Comparison of ENCODE assay signal across 28 cellular contexts in the genomic region with DNA sequence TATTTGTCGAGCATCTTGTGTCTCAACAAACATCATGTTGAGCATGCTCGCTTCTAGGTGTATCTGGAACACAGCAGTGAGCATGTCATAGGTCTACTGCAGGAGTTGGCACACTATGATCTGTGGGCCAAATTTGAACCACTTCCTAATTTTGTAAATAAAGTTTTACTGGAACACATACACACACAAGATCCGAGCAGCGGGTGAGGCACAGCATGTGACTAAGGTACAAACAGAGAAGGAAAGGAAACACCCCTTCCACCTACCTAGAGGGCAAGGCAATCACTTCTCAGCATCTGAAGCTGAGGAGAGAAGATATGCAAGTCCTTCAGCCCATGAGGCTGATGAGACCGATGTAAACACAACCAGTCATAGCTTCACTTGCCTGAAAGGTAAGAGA.
"Had no signal": no experiment of that assay in that cellular context is flagged by ENCODE, and none has a peak within 500 bp of the region (broad histone marks: within the 10 kb centered on the region; RNA-seq: fewer than 3 reads in every experiment).

No MANE protein-coding gene starts in this region.

- H3K4me2 ChIP-seq: hepatocyte had no signal

- H3K4me1 Mint-ChIP-seq: naive B cell; stimulated activated effector memory CD8-positive, alpha-beta T cell treated with anti-CD3 and anti-CD28 coated beads, Interleukin-12 subunit alpha, Interleukin-12 subunit beta, amount 100 ng/mL, for 72 hours had no signal

- H2AFZ ChIP-seq: hepatocyte had no signal

- H3K36me3 Mint-ChIP-seq: mesothelial cell of epicardium; stimulated activated effector memory CD8-positive, alpha-beta T cell treated with anti-CD3 and anti-CD28 coated beads, Interleukin-12 subunit alpha, Interleukin-12 subunit beta, amount 100 ng/mL, for 72 hours had no signal

- H3K4me1 ChIP-seq: foreskin keratinocyte, gastroesophageal sphincter, heart left ventricle, left lung, psoas muscle, stomach, thyroid gland had no signal

- H3K4me3 ChIP-seq: coronary artery, gastroesophageal sphincter, heart left ventricle, hepatocyte, left lung, mucosa of descending colon, ovary, psoas muscle, sigmoid colon, stomach, thyroid gland had no signal

- DNase-seq: effector memory CD8-positive, alpha-beta T cell; erythroblast; foreskin keratinocyte; heart left ventricle; left cardiac atrium; left lung; mesenchymal stem cell; mucosa of descending colon; naive B cell; nucleus accumbens; ovary; posterior cingulate gyrus; psoas muscle; right cardiac atrium; sigmoid colon; stimulated activated CD4-positive, alpha-beta T cell treated with anti-CD3 and anti-CD28 coated beads, Interleukin-2, amount 100 ng/mL, for 24 hours; stimulated activated CD4-positive, alpha-beta T cell treated with anti-CD3 and anti-CD28 coated beads, Interleukin-4, amount 100 ng/mL, for 24 hours; stimulated activated naive CD4-positive, alpha-beta T cell treated with Interleukin-2 at 50 U/mL for 16 hours; stomach; thyroid gland; trophoblast cell had no signal

- H3K36me3 ChIP-seq: gastroesophageal sphincter, heart left ventricle, left lung, ovary, sigmoid colon, stomach, thyroid gland had no signal

- H3K4me3 Mint-ChIP-seq: effector memory CD8-positive, alpha-beta T cell; mesothelial cell of epicardium; nephron; stimulated activated effector memory CD8-positive, alpha-beta T cell treated with anti-CD3 and anti-CD28 coated beads, Interleukin-12 subunit alpha, Interleukin-12 subunit beta, amount 100 ng/mL, for 72 hours had no signal

- H3K79me2 ChIP-seq: hepatocyte had no signal

- H3K27ac ChIP-seq: coronary artery, foreskin keratinocyte, gastroesophageal sphincter, heart left ventricle, hepatocyte, left lung, ovary, psoas muscle, sigmoid colon, stomach, thyroid gland had no signal

- H3K27me3 ChIP-seq: foreskin keratinocyte, gastroesophageal sphincter, heart left ventricle, hepatocyte, left lung, ovary, sigmoid colon, thyroid gland had no signal

- H3K9me3 ChIP-seq: gastroesophageal sphincter, heart left ventricle, left lung, mucosa of descending colon, ovary, psoas muscle, sigmoid colon, stomach, thyroid gland had no signal

- H3K27ac Mint-ChIP-seq: effector memory CD8-positive, alpha-beta T cell; mesothelial cell of epicardium; nephron; stimulated activated effector memory CD8-positive, alpha-beta T cell treated with anti-CD3 and anti-CD28 coated beads, Interleukin-12 subunit alpha, Interleukin-12 subunit beta, amount 100 ng/mL, for 72 hours had no signal

- ATAC-seq: effector memory CD8-positive, alpha-beta T cell; foreskin keratinocyte; gastroesophageal sphincter; heart left ventricle; left cardiac atrium; left lung; mucosa of descending colon; psoas muscle; right cardiac atrium; stimulated activated effector memory CD8-positive, alpha-beta T cell treated with anti-CD3 and anti-CD28 coated beads, Interleukin-12 subunit alpha, Interleukin-12 subunit beta, amount 100 ng/mL, for 72 hours had no signal

- H3K9me3 Mint-ChIP-seq: nephron had no signal

- FAIRE-seq: endometrium had no signal
